In genomic region chr14:99028521-99028920, GRCh38 we compare ENCODE assay signal across 32 cellular contexts.
"Had no signal": no experiment of that assay in that cellular context is flagged by ENCODE, and none has a peak within 500 bp of the region (broad histone marks: within the 10 kb centered on the region; RNA-seq: fewer than 3 reads in every experiment).

No MANE protein-coding gene starts in this region.

- H3K9me3 ChIP-seq: adrenal gland, body of pancreas, colonic mucosa, esophagus muscularis mucosa, gastrocnemius medialis, heart left ventricle had no signal

- DNase-seq: activated B cell treated with CpG ODN at 0.5 μM for 24 hours; activated CD4-positive, alpha-beta T cell treated with anti-CD3 and anti-CD28 coated beads for 48 hours; activated CD4-positive, alpha-beta T cell treated with anti-CD3 and anti-CD28 coated beads, Interleukin-2, amount 50 U/mL, for 1 hour; activated CD4-positive, alpha-beta T cell treated with anti-CD3 and anti-CD28 coated beads, Interleukin-2, amount 50 U/mL, for 48 hours; activated CD8-positive, alpha-beta memory T cell treated with anti-CD3 and anti-CD28 coated beads for 24 hours; activated CD8-positive, alpha-beta T cell treated with anti-CD3 and anti-CD28 coated beads for 36 hours; activated naive CD4-positive, alpha-beta T cell treated with anti-CD3 and anti-CD28 coated beads, Interleukin-2, amount 10 ng/mL, durations not matched to agents 7 days and 5 days; activated T-cell treated with anti-CD3 and anti-CD28 coated beads, Interleukin-2, amount 50 U/mL, for 48 hours; adrenal gland; amygdala; aorta; body of pancreas; central memory CD4-positive, alpha-beta T cell; cerebellar nuclear complex; colonic mucosa; dorsolateral prefrontal cortex; effector memory CD4-positive, alpha-beta T cell; erythroblast; foreskin keratinocyte; gastrocnemius medialis; glutamatergic neuron; heart left ventricle; SW 1271; T-helper 17 cell; T1000; WERI-Rb-1 had no signal

- H3K27me3 ChIP-seq: adrenal gland, body of pancreas, colonic mucosa, esophagus muscularis mucosa, foreskin keratinocyte, gastrocnemius medialis had no signal

- H3K4me1 ChIP-seq: adrenal gland, body of pancreas, colonic mucosa, esophagus muscularis mucosa, foreskin keratinocyte, gastrocnemius medialis, heart left ventricle had no signal

- H3K4me3 ChIP-seq: adrenal gland, body of pancreas, colonic mucosa, dorsolateral prefrontal cortex, esophagus muscularis mucosa, gastrocnemius medialis, heart left ventricle had no signal

- ATAC-seq: activated CD4-positive, CD25-positive, alpha-beta regulatory T cell treated with anti-CD3 and anti-CD28 coated beads, Interleukin-2, amount 50 U/mL, for 24 hours; activated CD8-positive, alpha-beta T cell treated with anti-CD3 and anti-CD28 coated beads for 36 hours; activated naive CD4-positive, alpha-beta T cell treated with anti-CD3 and anti-CD28 coated beads, Interleukin-2, amount 50 U/mL, for 72 hours; body of pancreas; foreskin keratinocyte; gastrocnemius medialis; heart left ventricle; T-cell; T-helper 17 cell had no signal

- H3K27ac Mint-ChIP-seq: activated B cell treated with CpG ODN at 0.5 μM for 24 hours; activated CD8-positive, alpha-beta T cell treated with anti-CD3 and anti-CD28 coated beads for 36 hours; activated naive CD4-positive, alpha-beta T cell treated with anti-CD3 and anti-CD28 coated beads, Interleukin-2, amount 10 ng/mL, durations not matched to agents 7 days and 5 days; activated naive CD4-positive, alpha-beta T cell treated with anti-CD3 and anti-CD28 coated beads, Interleukin-2, amount 50 U/mL, for 72 hours; dendritic cell treated with granulocyte-macrophage colony-stimulating factor and Interleukin-4, amounts not matched to agents 40 ng/mL and 50 ng/mL, for 4 days; T-cell; T-helper 17 cell; T-helper 2 cell treated with Interferon-gamma antibody and Interleukin-4, amounts not matched to agents 5 μg/mL and 100 μg/mL, for 36 hours had no signal

- H3K36me3 Mint-ChIP-seq: T-cell had no signal

- H3K36me3 ChIP-seq: adrenal gland, colonic mucosa, esophagus muscularis mucosa, gastrocnemius medialis, heart left ventricle, WERI-Rb-1 had no signal

- H3K27ac ChIP-seq: adrenal gland, body of pancreas, colonic mucosa, dorsolateral prefrontal cortex, esophagus muscularis mucosa, foreskin keratinocyte, gastrocnemius medialis, heart left ventricle, WERI-Rb-1 had no signal

- H3K4me1 Mint-ChIP-seq: activated B cell treated with CpG ODN at 0.5 μM for 24 hours, T-helper 17 cell had no signal

- H3K4me3 Mint-ChIP-seq: activated B cell treated with CpG ODN at 0.5 μM for 24 hours; activated CD8-positive, alpha-beta T cell treated with anti-CD3 and anti-CD28 coated beads for 36 hours; activated naive CD4-positive, alpha-beta T cell treated with anti-CD3 and anti-CD28 coated beads, Interleukin-2, amount 10 ng/mL, durations not matched to agents 7 days and 5 days; dendritic cell treated with granulocyte-macrophage colony-stimulating factor and Interleukin-4, amounts not matched to agents 40 ng/mL and 50 ng/mL, for 4 days; T-cell; T-helper 17 cell; T-helper 2 cell treated with Interferon-gamma antibody and Interleukin-4, amounts not matched to agents 5 μg/mL and 100 μg/mL, for 36 hours had no signal

- H3K27me3 Mint-ChIP-seq: activated B cell treated with CpG ODN at 0.5 μM for 24 hours; activated CD8-positive, alpha-beta T cell treated with anti-CD3 and anti-CD28 coated beads for 36 hours; activated naive CD4-positive, alpha-beta T cell treated with anti-CD3 and anti-CD28 coated beads, Interleukin-2, amount 10 ng/mL, durations not matched to agents 7 days and 5 days; dendritic cell treated with granulocyte-macrophage colony-stimulating factor and Interleukin-4, amounts not matched to agents 40 ng/mL and 50 ng/mL, for 4 days; T-cell; T-helper 17 cell had no signal
